In genomic region chr22:29470159-29470855, GRCh38 we compare ENCODE assay signal across 1 cellular context.
TF ChIP-seq lines count a peak whose summit lies in the region.

No MANE protein-coding gene starts in this region.

TF ChIP-seq in HEK293, 187 proteins besides CTCF, POLR2A, EP300 and RAD21 (continued from another document):
- TF ChIP-seq ZNF398 (tag by site-specific recombination; IDR thresholded peaks at IDR 0.05) (no peak), SP7 (tag by site-specific recombination; IDR thresholded peaks at IDR 0.05) (peak; percentile 71), ZNF341 (tag by site-specific recombination; IDR thresholded peaks at IDR 0.05; ENCODE audit: low read depth) (peak; percentile 86), ZNF24 (tag by site-specific recombination; IDR thresholded peaks at IDR 0.05) (0 out of 2 replicates have a peak, but pooled peaks have one; percentile 30), ZNF2 (tag by site-specific recombination; IDR thresholded peaks at IDR 0.05) (peak; percentile 91), ZBTB48 (tag by site-specific recombination; IDR thresholded peaks at IDR 0.05) (peak; percentile 71; the same call in 1 of the 2 replicates), ZNF654 (tag by site-specific recombination; IDR thresholded peaks at IDR 0.05; ENCODE audit: low read depth) (peak; percentile 35; the same call in 1 of the 2 replicates), ZNF335 (tag by site-specific recombination; conservative IDR thresholded peaks at IDR 0.05) (peak; percentile 70), ZNF76 (tag by site-specific recombination; IDR thresholded peaks at IDR 0.05; ENCODE audit: borderline replicate concordance, low read depth) (0 out of 2 replicates have a peak, but pooled peaks have one; percentile 29), KLF17 (tag by site-specific recombination; IDR thresholded peaks at IDR 0.05) (peak; percentile 71), ZNF366 (tag by site-specific recombination; conservative IDR thresholded peaks at IDR 0.05) (no peak), SP2 (tag by site-specific recombination; IDR thresholded peaks at IDR 0.05) (peak; percentile 80), ZNF629 (tag by site-specific recombination; IDR thresholded peaks at IDR 0.05) (peak; percentile 80), PATZ1 (tag by site-specific recombination; IDR thresholded peaks at IDR 0.05) (peak; percentile 75), ZSCAN5A (tag by site-specific recombination; IDR thresholded peaks at IDR 0.05) (no peak), ZNF404 (tag by site-specific recombination; IDR thresholded peaks at IDR 0.05) (no peak), OVOL3 (tag by site-specific recombination; IDR thresholded peaks at IDR 0.05) (no peak), KLF7 (tag by site-specific recombination; IDR thresholded peaks at IDR 0.05; ENCODE audit: borderline replicate concordance) (peak; percentile 81; the same call in 1 of the 2 replicates), ZBTB8A (tag by site-specific recombination; IDR thresholded peaks at IDR 0.05) (peak; percentile 53; the same call in 1 of the 2 replicates), HIC1 (tag by site-specific recombination; IDR thresholded peaks at IDR 0.05) (no peak), TSHZ1 (tag by site-specific recombination; IDR thresholded peaks at IDR 0.05; ENCODE audit: borderline replicate concordance) (no peak), KLF1 (tag by site-specific recombination; IDR thresholded peaks at IDR 0.05) (peak; percentile 94), ZNF776 (tag by site-specific recombination; IDR thresholded peaks at IDR 0.05; ENCODE audit: borderline replicate concordance) (no peak), ZNF501 (tag by site-specific recombination; IDR thresholded peaks at IDR 0.05) (0 out of 2 replicates have a peak, but pooled peaks have one; percentile 41), KLF9 (tag by site-specific recombination; IDR thresholded peaks at IDR 0.05; ENCODE audit: low read depth) (peak; percentile 74), ZNF600 (tag by site-specific recombination; IDR thresholded peaks at IDR 0.05) (0 out of 2 replicates have a peak, but pooled peaks have one; percentile 39), KLF8 (tag by site-specific recombination; IDR thresholded peaks at IDR 0.05) (peak; percentile 94), ZEB2 (tag by site-specific recombination; IDR thresholded peaks at IDR 0.05) (peak; percentile 58; the same call in 1 of the 2 replicates), SP3 (tag by site-specific recombination; IDR thresholded peaks at IDR 0.05) (peak; percentile 83), ZNF548 (tag by site-specific recombination; IDR thresholded peaks at IDR 0.05) (no peak), ZNF660 (tag by site-specific recombination; IDR thresholded peaks at IDR 0.05) (peak; percentile 68), ZNF292 (tag by site-specific recombination; IDR thresholded peaks at IDR 0.05; ENCODE audit: borderline replicate concordance, low read depth) (no peak), ZXDB (tag by site-specific recombination; IDR thresholded peaks at IDR 0.05) (peak; percentile 24; the same call in 1 of the 2 replicates), ZBTB26 (tag by site-specific recombination; optimal IDR thresholded peaks at IDR 0.05) (peak; percentile 46), ZFP37 (tag by site-specific recombination; IDR thresholded peaks at IDR 0.05) (0 out of 2 replicates have a peak, but pooled peaks have one; percentile 19), ZBTB20 (tag by site-specific recombination; IDR thresholded peaks at IDR 0.05) (peak; percentile 73; the same call in 1 of the 2 replicates), IKZF3 (tag by site-specific recombination; IDR thresholded peaks at IDR 0.05) (peak; percentile 52; the same call in 1 of the 2 replicates), ZNF585B (tag by site-specific recombination; IDR thresholded peaks at IDR 0.05) (0 out of 2 replicates have a peak, but pooled peaks have one; percentile 13), PRDM10 (tag by site-specific recombination; IDR thresholded peaks at IDR 0.05) (peak; percentile 97), SCRT1 (tag by site-specific recombination; IDR thresholded peaks at IDR 0.05; ENCODE audit: borderline replicate concordance) (no peak), ZNF280C (tag by site-specific recombination; IDR thresholded peaks at IDR 0.05) (no peak)
